In the genomic region with DNA sequence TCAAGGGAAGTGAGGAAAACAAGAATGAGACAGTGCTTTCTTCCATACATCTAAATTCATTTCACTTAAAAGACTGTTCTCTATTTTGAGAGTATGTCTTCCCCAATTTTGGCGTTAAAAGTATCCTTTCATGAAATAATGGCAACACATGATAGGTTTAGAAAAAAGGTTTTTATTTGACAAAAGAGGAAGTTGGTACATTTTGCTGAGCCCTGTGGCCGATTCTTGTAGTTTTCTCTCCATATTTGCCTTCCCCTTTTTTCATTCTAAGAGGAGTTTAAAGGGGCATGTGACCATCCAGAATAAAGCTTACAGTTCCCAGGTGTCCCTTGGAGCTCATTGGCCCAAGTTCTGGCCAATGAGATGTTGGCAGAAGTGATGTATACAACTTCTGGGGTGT, we compare ENCODE assay signal across 17 cellular contexts.
"Had no signal": no experiment of that assay in that cellular context is flagged by ENCODE, and none has a peak within 500 bp of the region (broad histone marks: within the 10 kb centered on the region; RNA-seq: fewer than 3 reads in every experiment).

No MANE protein-coding gene starts in this region.

- H3K27ac Mint-ChIP-seq: activated CD8-positive, alpha-beta memory T cell treated with anti-CD3 and anti-CD28 coated beads, Interleukin-2, amount 10 ng/mL, durations not matched to agents 7 days and 5 days; activated naive CD8-positive, alpha-beta T cell; activated T-cell treated with anti-CD3 and anti-CD28 coated beads, Interleukin-2, amount 50 U/mL, for 24 hours; mesothelial cell of epicardium had no signal

- H3K36me3 Mint-ChIP-seq: activated CD8-positive, alpha-beta memory T cell treated with anti-CD3 and anti-CD28 coated beads, Interleukin-2, amount 10 ng/mL, durations not matched to agents 7 days and 5 days had no signal

- H3K79me2 ChIP-seq: parathyroid adenoma had no signal

- H3K4me1 ChIP-seq: parathyroid adenoma, vagina had no signal

- H3K4me3 ChIP-seq: tibial artery, vagina had no signal

- H3K27me3 Mint-ChIP-seq: activated CD8-positive, alpha-beta memory T cell treated with anti-CD3 and anti-CD28 coated beads, Interleukin-2, amount 10 ng/mL, durations not matched to agents 7 days and 5 days; activated naive CD8-positive, alpha-beta T cell; activated T-cell treated with anti-CD3 and anti-CD28 coated beads, Interleukin-2, amount 50 U/mL, for 24 hours had no signal

- H3K9ac ChIP-seq: parathyroid adenoma had no signal

- H3K4me1 Mint-ChIP-seq: activated CD8-positive, alpha-beta memory T cell treated with anti-CD3 and anti-CD28 coated beads, Interleukin-2, amount 10 ng/mL, durations not matched to agents 7 days and 5 days; mesothelial cell of epicardium had no signal

- H3K36me3 ChIP-seq: tibial artery, vagina had no signal

- ATAC-seq: activated CD8-positive, alpha-beta memory T cell treated with anti-CD3 and anti-CD28 coated beads, Interleukin-2, amount 10 ng/mL, durations not matched to agents 7 days and 5 days; esophagus mucosa had no signal

- H3K4me3 Mint-ChIP-seq: activated CD8-positive, alpha-beta memory T cell treated with anti-CD3 and anti-CD28 coated beads, Interleukin-2, amount 10 ng/mL, durations not matched to agents 7 days and 5 days; activated naive CD8-positive, alpha-beta T cell; activated T-cell treated with anti-CD3 and anti-CD28 coated beads, Interleukin-2, amount 50 U/mL, for 24 hours; mesothelial cell of epicardium; neural crest cell had no signal

- H3K9me3 ChIP-seq: tibial artery, vagina had no signal

- H2AFZ ChIP-seq: parathyroid adenoma had no signal

- H3K9me3 Mint-ChIP-seq: activated T-cell treated with anti-CD3 and anti-CD28 coated beads, Interleukin-2, amount 50 U/mL, for 24 hours; mesothelial cell of epicardium; neural crest cell had no signal

- H3K27ac ChIP-seq: parathyroid adenoma, tibial artery, vagina had no signal

- H3K27me3 ChIP-seq: tibial artery, vagina had no signal

- DNase-seq: activated CD4-positive, alpha-beta T cell treated with anti-CD3 and anti-CD28 coated beads for 1 hour; activated CD4-positive, alpha-beta T cell treated with anti-CD3 and anti-CD28 coated beads, Interleukin-2, amount 50 U/mL, for 48 hours; activated CD8-positive, alpha-beta memory T cell treated with anti-CD3 and anti-CD28 coated beads, Interleukin-2, amount 10 ng/mL, durations not matched to agents 7 days and 5 days; activated effector memory CD4-positive, alpha-beta T cell treated with Interleukin-2 at 50 U/mL for 16 hours; activated T-cell treated with anti-CD3 and anti-CD28 coated beads, Interleukin-2, amount 50 U/mL, for 24 hours; cerebellar nuclear complex; dermis blood vessel endothelial cell; hypothalamus; kidney glomerular epithelial cell; retina; tibial artery had no signal
